In the genomic region with DNA sequence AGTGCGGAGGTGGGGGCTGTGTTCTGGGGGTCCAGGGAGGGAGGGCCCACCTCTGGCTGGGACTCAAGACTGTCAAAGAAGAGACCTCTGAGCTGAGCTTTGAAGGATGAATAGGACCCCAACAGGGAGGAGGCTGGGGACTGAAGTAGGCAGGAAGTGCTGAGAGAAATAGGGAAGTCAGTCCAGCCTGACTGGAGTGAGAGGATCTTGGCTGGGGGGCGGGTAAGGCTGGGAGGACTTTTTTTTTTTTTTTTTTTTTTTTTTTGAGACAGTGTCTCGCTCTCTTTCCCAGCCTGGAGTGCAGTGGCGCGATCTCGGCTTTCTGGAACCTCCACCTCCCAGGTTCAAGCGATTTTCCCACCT, we compare ENCODE assay signal across 12 cellular contexts. TPM values are rescaled to one million over a fixed set of nuclear protein-coding genes. Genes with fewer than 3 reads are reported as not detected.
DNase-seq lines count a peak whose midpoint lies in the region; ATAC-seq and TF ChIP-seq lines count a peak whose summit lies in the region.
"Had no signal": no experiment of that assay in that cellular context is flagged by ENCODE, and none has a peak within 500 bp of the region (broad histone marks: within the 10 kb centered on the region; RNA-seq: fewer than 3 reads in every experiment).

No MANE protein-coding gene starts in this region.

- no peaks in the 10 kb centered on the region for H3K9me3 Mint-ChIP-seq in progenitor cell of endocrine pancreas (ENCODE audit: low read depth)
- H3K9me3 Mint-ChIP-seq: activated T-cell treated with anti-CD3 and anti-CD28 coated beads, Interleukin-2, amount 50 U/mL, for 24 hours had no signal

- DNase-seq in GM10266 (ENCODE audit: extremely low spot score) = peak; percentile 41
- DNase-seq in SIG-M5 treated with dmso at 0.1 percent for 504 hours (lab: John Stamatoyannopoulos, UW; ENCODE audit: unreplicated experiment) = peak; percentile 89
- no peak for DNase-seq in left ventricle myocardium superior
- no peak for DNase-seq in progenitor cell of endocrine pancreas (ENCODE audit: low spot score, unreplicated experiment)
- no peak for DNase-seq in T-helper 2 cell
- DNase-seq in NCI-H2227 (lab: John Stamatoyannopoulos, UW; ENCODE audit: unreplicated experiment) = no peak
- DNase-seq: Calu3, ovary had no signal

- no peak overlapping the region for H3K4me3 Mint-ChIP-seq in progenitor cell of endocrine pancreas (ENCODE audit: low read depth)
- H3K4me3 Mint-ChIP-seq: activated T-cell treated with anti-CD3 and anti-CD28 coated beads, Interleukin-2, amount 50 U/mL, for 24 hours had no signal

- H3K27me3 Mint-ChIP-seq in progenitor cell of endocrine pancreas = peaks cover 30% of the 10 kb centered on the region

- ATAC-seq in left ventricle myocardium superior (peak; percentile 56), GM18502 (IDR thresholded peaks at IDR 0.05; ENCODE audit: poor library complexity, unreplicated experiment) (no peak), HG03460 (IDR thresholded peaks at IDR 0.05; ENCODE audit: unreplicated experiment) (no peak)
- ATAC-seq: SK-N-SH treated with all-trans-retinoic acid at 6 μM for 48 hours had no signal

- peak overlapping the region; percentile 29 for H3K27ac Mint-ChIP-seq in progenitor cell of endocrine pancreas
- H3K27ac Mint-ChIP-seq: activated T-cell treated with anti-CD3 and anti-CD28 coated beads, Interleukin-2, amount 50 U/mL, for 24 hours had no signal

- no peaks in the 10 kb centered on the region for H3K36me3 Mint-ChIP-seq in progenitor cell of endocrine pancreas (ENCODE audit: insufficient read depth)

- H3K4me1 Mint-ChIP-seq in progenitor cell of endocrine pancreas (ENCODE audit: low read depth) = no peaks in the 10 kb centered on the region

- TF ChIP-seq CTCF in GM10266 (IDR thresholded peaks at IDR 0.05; ENCODE audit: control insufficient read depth, insufficient read depth, low read depth, missing control alignments) (no peak), progenitor cell of endocrine pancreas (IDR thresholded peaks at IDR 0.05; ENCODE audit: unreplicated experiment) (no peak)

- intact Hi-C loops in left ventricle myocardium superior (cut with micrococcal nuclease) = no loop called here

RNA-seq across cellular contexts. Expression of gene RACGAP1, which starts 8.0 kb away (rescaled TPM):
- total RNA-seq in left ventricle myocardium superior (3.4 TPM), progenitor cell of endocrine pancreas (40.0 and 42.1 TPM in 2 replicates)

RNA-seq across cellular contexts. Expression of gene ASIC1, which starts 24.1 kb away (rescaled TPM):
- total RNA-seq in left ventricle myocardium superior = 0.99 TPM
- 5.2 and 5.7 TPM in 2 replicates for total RNA-seq in progenitor cell of endocrine pancreas

RNA-seq across cellular contexts. Expression of gene SMARCD1, which starts 51.8 kb away (rescaled TPM):
- total RNA-seq in left ventricle myocardium superior = 17.2 TPM
- 160 and 167 TPM in 2 replicates for total RNA-seq in progenitor cell of endocrine pancreas

Comparison
In these comparisons a context has a peak if more than half of its experiments do, and no peak if none do; other contexts are left out.
1. DNase-seq: peak in GM10266 (single experiment) and SIG-M5 treated with dmso at 0.1 percent for 504 hours (single experiment); none in left ventricle myocardium superior (single experiment), progenitor cell of endocrine pancreas (single experiment), T-helper 2 cell (0 of 5) and NCI-H2227 (single experiment).